Comparison of ENCODE assay signal across 8 cellular contexts in the genomic region with DNA sequence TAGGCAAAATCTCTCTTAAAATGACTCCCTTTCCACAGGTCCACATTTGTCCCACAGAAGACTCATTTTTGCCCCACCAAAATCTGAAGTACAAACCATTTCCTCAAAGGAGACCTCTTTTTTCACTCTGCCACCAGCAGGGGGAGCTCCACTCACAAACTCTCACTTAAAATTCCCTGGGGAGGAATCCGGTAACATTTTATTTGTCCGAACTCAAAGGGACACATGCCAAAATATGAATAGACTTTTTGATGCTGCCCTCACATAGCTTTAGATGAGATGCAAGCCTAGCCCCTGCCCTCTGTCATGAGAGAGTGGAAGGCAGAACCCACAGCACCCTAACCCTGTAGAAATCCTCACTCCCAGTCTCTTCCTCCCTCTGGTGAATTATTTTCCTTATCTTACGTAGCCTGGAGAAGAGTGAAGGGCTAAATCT. TPM values are rescaled to one million over a fixed set of nuclear protein-coding genes. Genes with fewer than 3 reads are reported as not detected.
DNase-seq lines count a peak whose midpoint lies in the region; FAIRE-seq and TF ChIP-seq lines count a peak whose summit lies in the region.

No MANE protein-coding gene starts in this region.

- POLR2A ChIA-PET in activated CD4-positive, alpha-beta memory T cell treated with anti-CD3 and anti-CD28 coated beads for 36 hours (lab: Charles Lee), result no interaction called here
- POLR2A ChIA-PET in H1 (lab: Charles Lee; ENCODE audit: partially characterized antibody), result interaction anchor here (0.6 kb wide), 1 partner anchor 11 kb away, joined by 3 read pairs; no protein-coding TSS in a partner anchor

- 0 out of 2 replicates have a peak overlapping the region, but pooled peaks have one; percentile 66 for H3K18ac ChIP-seq in H1 (ENCODE audit: extremely low read depth, low read length)

- peak overlapping the region; percentile 61 for H2BK120ac ChIP-seq in H1 (replicated peaks; ENCODE audit: low read depth, low read length)

- TF ChIP-seq CTCF in GM12872 (IDR thresholded peaks at IDR 0.05; ENCODE audit: insufficient read depth, low read depth, low read length) (peak; percentile 73), H1 (IDR thresholded peaks at IDR 0.05; ENCODE audit: control extremely low read depth in 1 of 3, insufficient read depth in 1 of 3, low read depth in 1 of 3, low read length in 3 of 3) (peak in 2 of 3 experiments; percentile 64 to 73; a peak in 3 of 4 replicates)

- no peaks in the 10 kb centered on the region for H3K9me3 Mint-ChIP-seq in activated CD4-positive, alpha-beta memory T cell treated with anti-CD3 and anti-CD28 coated beads for 36 hours

- peak overlapping the region; percentile 56 to 67 for H3K4me2 ChIP-seq in H1 (ENCODE audit: insufficient read depth in 1 of 2, low read depth in 2 of 2, low read length in 2 of 2)

- no peak for TF ChIP-seq POLR2A in H1 (IDR thresholded peaks at IDR 0.05; ENCODE audit: control extremely low read depth in 1 of 2, low read depth in 2 of 2, low read length in 2 of 2)

- no peak overlapping the region for H2BK20ac ChIP-seq in H1 (ENCODE audit: low read length)

- H3K23me2 ChIP-seq in H1 (ENCODE audit: low read depth, low read length), result no peaks in the 10 kb centered on the region

- H3K36me3 Mint-ChIP-seq in activated CD4-positive, alpha-beta memory T cell treated with anti-CD3 and anti-CD28 coated beads for 36 hours, result no peaks in the 10 kb centered on the region

- H3K79me2 ChIP-seq in H1 (ENCODE audit: control insufficient read depth in 1 of 2, insufficient read depth in 2 of 2, low read length in 2 of 2), result no peaks in the 10 kb centered on the region

- no peak overlapping the region for H4K5ac ChIP-seq in H1 (ENCODE audit: insufficient read length, low read depth, low read length)

- no peaks in the 10 kb centered on the region for H3K79me1 ChIP-seq in H1 (ENCODE audit: low read depth, low read length)

- intact Hi-C loops in activated CD4-positive, alpha-beta memory T cell treated with anti-CD3 and anti-CD28 coated beads for 36 hours (cut with micrococcal nuclease), result loop anchor here (1.0 to 5.0 kb wide), 4 partner anchors 95 to 525 kb away; a partner anchor contains a TSS

- peaks cover 0 to 3% (median 0%) of the 10 kb centered on the region in 4 experiments; a peak in 1 of 7 replicates for H3K4me1 ChIP-seq in H1 (replicated peaks in 1 of 4; ENCODE audit: control insufficient read depth in 3 of 4, insufficient read depth in 4 of 4, low read length in 3 of 4)

- H3K4me3 Mint-ChIP-seq in activated CD4-positive, alpha-beta memory T cell treated with anti-CD3 and anti-CD28 coated beads for 36 hours, result no peak overlapping the region

- H3K23ac ChIP-seq in H1 (ENCODE audit: insufficient read length), result no peak overlapping the region

- H3K27me3 Mint-ChIP-seq in activated CD4-positive, alpha-beta memory T cell treated with anti-CD3 and anti-CD28 coated beads for 36 hours, result peaks cover 2% of the 10 kb centered on the region

- no peak overlapping the region for H3K27ac ChIP-seq in H1 (ENCODE audit: low read depth, low read length)

- no peak overlapping the region for H3K9ac ChIP-seq in H1 (replicated peaks in 1 of 4; ENCODE audit: extremely low read depth in 1 of 4, low read depth in 3 of 4, low read length in 3 of 4)

- H3K27me3 ChIP-seq in H1 (replicated peaks in 1 of 4; ENCODE audit: control insufficient read depth in 3 of 4, extremely low read depth in 1 of 4, insufficient read depth in 3 of 4, low read length in 3 of 4), result peaks cover 0 to 2% (median 0%) of the 10 kb centered on the region in 4 experiments; a peak in 1 of 7 replicates

- no peak overlapping the region for H2AK5ac ChIP-seq in H1 (ENCODE audit: low read depth, low read length)

- TF ChIP-seq RAD21 in H1 (IDR thresholded peaks at IDR 0.05 in 1 of 2, conservative IDR thresholded peaks at IDR 0.05 in 1 of 2; ENCODE audit: low read depth in 2 of 2, low read length in 2 of 2), result peak; percentile 69

- H3K56ac ChIP-seq in H1 (replicated peaks; ENCODE audit: insufficient read length, low read depth, low read length), result no peak overlapping the region

- no peaks in the 10 kb centered on the region for H3K4me1 Mint-ChIP-seq in activated CD4-positive, alpha-beta memory T cell treated with anti-CD3 and anti-CD28 coated beads for 36 hours (ENCODE audit: low read depth)

- H2BK12ac ChIP-seq in H1 (ENCODE audit: low read depth, low read length), result no peak overlapping the region; the same call in 1 of the 2 replicates

- no peak overlapping the region for H3K14ac ChIP-seq in H1 (ENCODE audit: insufficient read length)

- FAIRE-seq in A204.1 (lab: Jason Lieb, UNC) (peak; percentile 59), H1 (lab: Jason Lieb, UNC) (peak; percentile 82)

- no peak overlapping the region for H2BK5ac ChIP-seq in H1 (ENCODE audit: low read depth, low read length)

- CTCF ChIA-PET in activated CD4-positive, alpha-beta memory T cell treated with anti-CD3 and anti-CD28 coated beads for 36 hours (lab: Charles Lee), result interaction anchor here (0.6 to 1.6 kb wide), 20 partner anchors 9 to 586 kb away, joined by 3 to 20 read pairs (median 4); a partner anchor contains a TSS
- CTCF ChIA-PET in H1 (lab: Charles Lee; ENCODE audit: partially characterized antibody), result interaction anchor here (0.5 to 1.7 kb wide), 23 partner anchors 9 to 885 kb away, joined by 3 to 6 read pairs (median 4); a partner anchor contains a TSS

- no peak overlapping the region for H3K27ac Mint-ChIP-seq in activated CD4-positive, alpha-beta memory T cell treated with anti-CD3 and anti-CD28 coated beads for 36 hours

- no peak overlapping the region for H2BK15ac ChIP-seq in H1 (ENCODE audit: low read length)

- no peak overlapping the region for H4K8ac ChIP-seq in H1 (ENCODE audit: extremely low read depth, insufficient read depth, low read length)

- peaks cover 0 to 10% of the 10 kb centered on the region in 2 experiments; a peak in 1 of 4 replicates for H3K9me3 ChIP-seq in H1 (ENCODE audit: insufficient read depth in 2 of 2, low read depth in 1 of 2, low read length in 1 of 2)

- no peak overlapping the region for H4K91ac ChIP-seq in H1 (replicated peaks; ENCODE audit: insufficient read length, low read length)

- H3K36me3 ChIP-seq in H1 (ENCODE audit: control insufficient read depth in 2 of 4, insufficient read depth in 4 of 4, low read length in 3 of 4), result no peaks in the 10 kb centered on the region

- H3K4me3 ChIP-seq in H1 (ENCODE audit: extremely low read depth in 1 of 4, insufficient read depth in 2 of 4, low read depth in 3 of 4, low read length in 4 of 4), result peak overlapping the region in 2 of 4 experiments; percentile 12 to 42; a peak in 3 of 8 replicates

- no peaks in the 10 kb centered on the region for H4K20me1 ChIP-seq in H1 (replicated peaks in 1 of 2; ENCODE audit: control insufficient read depth in 1 of 2, insufficient read depth in 2 of 2, low read length in 2 of 2)

- peak overlapping the region; percentile 44 for H3K4ac ChIP-seq in H1 (replicated peaks; ENCODE audit: insufficient read length, low read depth, low read length)

- DNase-seq in NCI-H2227 (lab: John Stamatoyannopoulos, UW; ENCODE audit: unreplicated experiment) (peak; percentile 68), H1 (ENCODE audit: low read depth in 1 of 2, low spot score in 2 of 2) (peak in 1 of 2 experiments; percentile 86), midbrain (lab: John Stamatoyannopoulos, UW) (peak; percentile 52), middle frontal gyrus (ENCODE audit: extremely low spot score, low spot score) (no peak)
- DNase-seq in activated CD4-positive, alpha-beta memory T cell treated with anti-CD3 and anti-CD28 coated beads for 36 hours, result peak; percentile 68
- peak; percentile 23 to 33 for DNase-seq in stimulated activated CD8-positive, alpha-beta memory T cell treated with anti-CD3 and anti-CD28 coated beads, Interleukin-4, amount 100 ng/mL, for 4 hours (ENCODE audit: low read depth in 2 of 2, low spot score in 1 of 2)

- peak overlapping the region; percentile 36; the same call in 1 of the 2 replicates for H2AFZ ChIP-seq in H1 (ENCODE audit: low read length)

- no peak for TF ChIP-seq EP300 in H1 (IDR thresholded peaks at IDR 0.05; ENCODE audit: borderline replicate concordance in 1 of 2, low read depth in 2 of 2, low read length in 2 of 2)

- WGBS in H1 (ENCODE audit: extremely low coverage in 1 of 2, insufficient coverage in 1 of 2, insufficient read length in 1 of 2, insufficient replicate concordance in 2 of 2, low coverage in 1 of 2, low lambda C conversion rate in 2 of 2, missing lambda C conversion rate in 1 of 2), 2 experiments, result 36% methylated on average over 3 of the region's 3 CpGs; no CpG with 5 or more reads in 1 of the 2 experiments

TF ChIP-seq in H1, 55 proteins besides CTCF, POLR2A, EP300 and RAD21:
- TF ChIP-seq TCF12 (IDR thresholded peaks at IDR 0.05; ENCODE audit: low read depth, low read length) (no peak), EGR1 (IDR thresholded peaks at IDR 0.05; ENCODE audit: borderline replicate concordance, low read depth, low read length) (no peak), JUND (IDR thresholded peaks at IDR 0.05; ENCODE audit: low read length) (no peak), YY1 (IDR thresholded peaks at IDR 0.05; ENCODE audit: low read depth, low read length) (no peak), CBX8 (IDR thresholded peaks at IDR 0.05; ENCODE audit: borderline replicate concordance, low read depth, low read length) (no peak), KDM1A (IDR thresholded peaks at IDR 0.05; ENCODE audit: borderline replicate concordance, low read length) (no peak), POLR2AphosphoS5 (IDR thresholded peaks at IDR 0.05; ENCODE audit: low read depth, low read length) (no peak), BRCA1 (IDR thresholded peaks at IDR 0.05; ENCODE audit: low read depth, low read length) (no peak), TAF1 (IDR thresholded peaks at IDR 0.05; ENCODE audit: low read depth, low read length) (no peak), TBP (IDR thresholded peaks at IDR 0.05; ENCODE audit: low read depth, low read length) (no peak), SIX5 (IDR thresholded peaks at IDR 0.05; ENCODE audit: low read depth, low read length) (no peak)
TF ChIP-seq in H1: peak in this region for 0.

RNA-seq across cellular contexts. Expression of a gene that starts 57.1 kb away (rescaled TPM):
- 1 to 10 TPM; 1.8 to 2.1 TPM for total RNA-seq in activated CD4-positive, alpha-beta memory T cell treated with anti-CD3 and anti-CD28 coated beads for 36 hours
- total RNA-seq in H1 (2021; fragmentation: NEBNext Ultra II Directional; extraction: Animal tissue kit (Norgen Biotek cat#: 25700)), result 3.0 and 3.5 TPM in 2 replicates
- 0.35 and 0.53 TPM in 2 replicates for polyA plus RNA-seq in H1 (2011; rRNA removed)
- 1.7 TPM for polyA plus RNA-seq in H1 (2011; cell fraction: cytosol; rRNA removed)
- polyA plus RNA-seq in H1 (2011; cell fraction: nucleus; rRNA removed), result 0.64 TPM
- polyA plus RNA-seq in H1 (2012, experiment 1 of 2), result 0.71 to 2.2 TPM (median 1.1 TPM) in 4 replicates
- polyA plus RNA-seq in H1 (2012, experiment 2 of 2), result 0.18 TPM
- 2.9 TPM for polyA plus RNA-seq in H1 (2013, experiment 1 of 2)
- polyA plus RNA-seq in H1 (2013, experiment 2 of 2), result 3.8 TPM
- polyA minus RNA-seq in H1 (2011; rRNA and poly(A)+ RNA removed), result 1.2 and 2.4 TPM in 2 replicates
- polyA minus RNA-seq in H1 (2011; cell fraction: cytosol; rRNA and poly(A)+ RNA removed), result not detected
- 6.6 TPM for polyA minus RNA-seq in H1 (2011; cell fraction: nucleus; rRNA and poly(A)+ RNA removed)
